Comparison of ENCODE assay signal across 13 cellular contexts in the genomic region with DNA sequence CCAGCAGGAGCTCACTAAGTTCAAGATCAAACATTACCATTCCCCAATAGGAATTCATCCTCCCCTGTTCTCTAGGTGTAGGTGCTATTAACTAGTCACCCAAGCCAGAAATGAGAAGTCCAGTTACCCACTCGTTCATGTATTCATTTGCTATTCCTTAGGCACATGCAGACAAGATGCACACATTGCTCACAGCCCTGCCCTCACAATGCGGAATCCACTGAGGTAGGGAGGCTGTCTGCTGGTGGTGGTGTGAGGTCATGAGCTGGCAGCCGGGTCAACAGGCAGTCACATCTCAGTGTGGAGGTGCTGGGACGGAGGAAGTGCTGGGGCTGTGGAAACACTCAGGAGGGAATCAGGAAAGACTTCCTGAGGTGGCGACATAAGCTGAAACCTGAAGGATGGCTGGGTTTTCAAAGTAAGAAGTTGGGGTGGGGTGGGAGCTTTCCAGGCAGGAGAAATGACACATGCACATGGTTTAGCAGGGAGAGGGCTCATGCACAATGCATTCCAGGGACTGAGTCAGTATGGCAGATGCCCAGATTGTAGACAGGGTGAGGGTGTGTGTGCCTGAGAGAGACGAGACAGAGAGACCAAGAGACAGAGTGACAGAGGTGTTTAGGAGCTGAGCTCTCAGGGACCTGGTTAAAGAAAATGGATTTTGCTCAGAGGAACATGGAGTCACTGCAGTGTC.
A peak's percentile ranks its signal among the peaks of the same experiment; 100 is the strongest.
DNase-seq lines count a peak whose midpoint lies in the region; ATAC-seq, FAIRE-seq and TF ChIP-seq lines count a peak whose summit lies in the region.
"Had no signal": no experiment of that assay in that cellular context is flagged by ENCODE, and none has a peak within 500 bp of the region (broad histone marks: within the 10 kb centered on the region; RNA-seq: fewer than 3 reads in every experiment).

No MANE protein-coding gene starts in this region.

- no peaks in the 10 kb centered on the region for H3K36me3 Mint-ChIP-seq in CD14-positive monocyte

- H3K4me2 ChIP-seq in A549, result peak overlapping the region; percentile 38; the same call in 1 of the 3 replicates
- H3K4me2 ChIP-seq: BLaER1 treated with 17β-estradiol and CSF1 and Interleukin-3, amounts not matched to agents 10 nM and 100 nM had no signal

- DNase-seq in A549 (ENCODE audit: low read depth in 1 of 2, low spot score in 1 of 2), result peak in 1 of 2 experiments; percentile 29
- peak; percentile 46 for DNase-seq in HK-2 (ENCODE audit: unreplicated experiment)
- peak; percentile 40 for DNase-seq in astrocyte of the cerebellum (ENCODE audit: low read depth)
- DNase-seq in iris pigment epithelial cell (ENCODE audit: low read depth), result peak; percentile 70
- DNase-seq in CD14-positive monocyte (ENCODE audit: low spot score), result no peak
- no peak for DNase-seq in G401 (ENCODE audit: low spot score)
- DNase-seq in activated T-cell treated with anti-CD3 and anti-CD28 coated beads, Interleukin-2, amount 50 U/mL, for 1 hour, result no peak
- DNase-seq in NCI-H2107 (lab: John Stamatoyannopoulos, UW), result no peak
- DNase-seq: dorsolateral prefrontal cortex, ovary had no signal

- POLR2A ChIA-PET in A549 (lab: Yijun Ruan, JAX), result no interaction called here

- peak overlapping the region in 1 of 2 experiments; percentile 50; a peak in 2 of 6 replicates for H3K27ac ChIP-seq in A549
- H3K27ac ChIP-seq: BLaER1 treated with 17β-estradiol and CSF1 and Interleukin-3, amounts not matched to agents 10 nM and 100 nM; dorsolateral prefrontal cortex; ovary; vagina had no signal

- 49% methylated on average over 6 of the region's 6 CpGs for WGBS in A549 (ENCODE audit: missing lambda C conversion rate)

- H3K4me1 ChIP-seq in A549, result peaks cover 18% of the 10 kb centered on the region; the same call in 2 of the 3 replicates
- H3K4me1 ChIP-seq: vagina had no signal

- no peak for TF ChIP-seq RAD21 in A549 (conservative IDR thresholded peaks at IDR 0.05 in 1 of 2, IDR thresholded peaks at IDR 0.05 in 1 of 2)

- CTCF ChIA-PET in A549 (lab: Yijun Ruan, JAX), result interaction anchor here (0.9 to 1.1 kb wide), 2 partner anchors 305 to 352 kb away, joined by 3 read pairs; no protein-coding TSS in a partner anchor

- H3K9me3 Mint-ChIP-seq in CD14-positive monocyte, result peaks cover 0 to 14% (median 8%) of the 10 kb centered on the region in 7 donors
- H3K9me3 Mint-ChIP-seq: activated T-helper 17 cell treated with anti-CD3 and anti-CD28 coated beads, Interleukin-2, amount 50 U/mL, for 72 hours had no signal

- peaks cover 0 to 5% (median 3%) of the 10 kb centered on the region in 3 donors for H3K27me3 Mint-ChIP-seq in CD14-positive monocyte (ENCODE audit: low read depth in 3 of 3)
- H3K27me3 Mint-ChIP-seq: activated T-helper 17 cell treated with anti-CD3 and anti-CD28 coated beads, Interleukin-2, amount 50 U/mL, for 72 hours had no signal

- peak; percentile 78 to 79 for ATAC-seq in A549
- ATAC-seq: activated T-helper 17 cell treated with anti-CD3 and anti-CD28 coated beads, Interleukin-2, amount 50 U/mL, for 72 hours had no signal

- in situ Hi-C loops in astrocyte of the cerebellum (cut with HindIII; ENCODE audit: low sequenced_read_pairs) (no loop called here), G401 (cut with HindIII; ENCODE audit: low sequenced_read_pairs) (no loop called here)

- H3K27ac Mint-ChIP-seq in CD14-positive monocyte, result no peak overlapping the region
- H3K27ac Mint-ChIP-seq: activated T-helper 17 cell treated with anti-CD3 and anti-CD28 coated beads, Interleukin-2, amount 50 U/mL, for 72 hours had no signal

- intact Hi-C loops in CD14-positive monocyte (cut with micrococcal nuclease), result no loop called here

- H3K4me1 Mint-ChIP-seq in CD14-positive monocyte, result no peaks in the 10 kb centered on the region

- no peak for TF ChIP-seq EP300 in A549 (IDR thresholded peaks at IDR 0.05)

- no peak for TF ChIP-seq POLR2A in A549 (IDR thresholded peaks at IDR 0.05; ENCODE audit: low read length)

- H3K4me3 Mint-ChIP-seq in CD14-positive monocyte, result no peak overlapping the region
- H3K4me3 Mint-ChIP-seq: activated T-helper 17 cell treated with anti-CD3 and anti-CD28 coated beads, Interleukin-2, amount 50 U/mL, for 72 hours had no signal

- H3K4me3 ChIP-seq in A549, result no peak overlapping the region
- no peak overlapping the region for H3K4me3 ChIP-seq in astrocyte of the cerebellum (ENCODE audit: low read depth, low read length)
- H3K4me3 ChIP-seq: BLaER1 treated with 17β-estradiol and CSF1 and Interleukin-3, amounts not matched to agents 10 nM and 100 nM; dorsolateral prefrontal cortex; ovary; vagina had no signal

- FAIRE-seq in A549 (lab: Jason Lieb, UNC), result no peak

- TF ChIP-seq CTCF in A549 (IDR thresholded peaks at IDR 0.05), result no peak
- TF ChIP-seq CTCF in astrocyte of the cerebellum (IDR thresholded peaks at IDR 0.05; ENCODE audit: low read depth, low read length, missing control alignments), result no peak
- no peak for TF ChIP-seq CTCF in CD14-positive monocyte (IDR thresholded peaks at IDR 0.05)

- H3K9me3 ChIP-seq in A549, result peaks cover 4% of the 10 kb centered on the region; the same call in 1 of the 3 replicates
- H3K9me3 ChIP-seq: ovary, vagina had no signal

TF ChIP-seq in A549, 52 proteins besides CTCF, POLR2A, EP300 and RAD21:
- TF ChIP-seq ESRRA (IDR thresholded peaks at IDR 0.05; ENCODE audit: borderline replicate concordance, low read length), result no peak
- TF ChIP-seq KDM5A (IDR thresholded peaks at IDR 0.05), result no peak
- no peak for TF ChIP-seq TFCP2L1 (CRISPR knock-in tag; IDR thresholded peaks at IDR 0.05)
- TF ChIP-seq ZFP36 (IDR thresholded peaks at IDR 0.05; ENCODE audit: borderline replicate concordance, partially characterized antibody), result no peak
- TF ChIP-seq BHLHE40 (IDR thresholded peaks at IDR 0.05; ENCODE audit: low read depth, low read length), result no peak
- no peak for TF ChIP-seq MYC (IDR thresholded peaks at IDR 0.05; ENCODE audit: borderline replicate concordance, low read length)
- TF ChIP-seq, protein P1, sequence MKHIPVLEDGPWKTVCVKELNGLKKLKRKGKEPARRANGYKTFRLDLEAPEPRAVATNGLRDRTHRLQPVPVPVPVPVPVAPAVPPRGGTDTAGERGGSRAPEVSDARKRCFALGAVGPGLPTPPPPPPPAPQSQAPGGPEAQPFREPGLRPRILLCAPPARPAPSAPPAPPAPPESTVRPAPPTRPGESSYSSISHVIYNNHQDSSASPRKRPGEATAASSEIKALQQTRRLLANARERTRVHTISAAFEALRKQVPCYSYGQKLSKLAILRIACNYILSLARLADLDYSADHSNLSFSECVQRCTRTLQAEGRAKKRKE (CRISPR knock-in tag; IDR thresholded peaks at IDR 0.05; ENCODE audit: low read depth), result no peak
- TF ChIP-seq, protein P2, sequence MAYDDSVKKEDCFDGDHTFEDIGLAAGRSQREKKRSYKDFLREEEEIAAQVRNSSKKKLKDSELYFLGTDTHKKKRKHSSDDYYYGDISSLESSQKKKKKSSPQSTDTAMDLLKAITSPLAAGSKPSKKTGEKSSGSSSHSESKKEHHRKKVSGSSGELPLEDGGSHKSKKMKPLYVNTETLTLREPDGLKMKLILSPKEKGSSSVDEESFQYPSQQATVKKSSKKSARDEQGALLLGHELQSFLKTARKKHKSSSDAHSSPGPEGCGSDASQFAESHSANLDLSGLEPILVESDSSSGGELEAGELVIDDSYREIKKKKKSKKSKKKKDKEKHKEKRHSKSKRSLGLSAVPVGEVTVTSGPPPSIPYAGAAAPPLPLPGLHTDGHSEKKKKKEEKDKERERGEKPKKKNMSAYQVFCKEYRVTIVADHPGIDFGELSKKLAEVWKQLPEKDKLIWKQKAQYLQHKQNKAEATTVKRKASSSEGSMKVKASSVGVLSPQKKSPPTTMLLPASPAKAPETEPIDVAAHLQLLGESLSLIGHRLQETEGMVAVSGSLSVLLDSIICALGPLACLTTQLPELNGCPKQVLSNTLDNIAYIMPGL (CRISPR knock-in tag; IDR thresholded peaks at IDR 0.05; ENCODE audit: borderline replicate concordance), result no peak
- TF ChIP-seq MAZ (IDR thresholded peaks at IDR 0.05; ENCODE audit: borderline replicate concordance, low read depth, low read length), result no peak
- no peak for TF ChIP-seq REST (IDR thresholded peaks at IDR 0.05)
- no peak for TF ChIP-seq FOSL2 (IDR thresholded peaks at IDR 0.05)
- no peak for TF ChIP-seq FOSL2 (CRISPR knock-in tag; IDR thresholded peaks at IDR 0.05)

Comparison
In these comparisons a context has a peak if more than half of its experiments do, and no peak if none do; other contexts are left out.
1. DNase-seq: peak in HK-2 (single experiment), astrocyte of the cerebellum (single experiment) and iris pigment epithelial cell (single experiment); none in CD14-positive monocyte (single experiment), G401 (single experiment), activated T-cell treated with anti-CD3 and anti-CD28 coated beads, Interleukin-2, amount 50 U/mL, for 1 hour (single experiment) and NCI-H2107 (single experiment).